8 cellular contexts compared by ENCODE assay signal in genomic region chr9:137198051-137198747, GRCh38. TPM values are rescaled to one million over a fixed set of nuclear protein-coding genes. Genes with fewer than 3 reads are reported as not detected.
A peak's percentile ranks its signal among the peaks of the same experiment; 100 is the strongest.
DNase-seq lines count a peak whose midpoint lies in the region; ATAC-seq and TF ChIP-seq lines count a peak whose summit lies in the region.

No MANE protein-coding gene starts in this region.

- H3K9ac ChIP-seq in BLaER1: peak overlapping the region; percentile 69

- peaks cover 84% of the 10 kb centered on the region for H4K20me1 ChIP-seq in BLaER1

- H3K27ac Mint-ChIP-seq in HFFc6: no peak overlapping the region
- peak overlapping the region in 1 of 6 donors; percentile 13 for H3K27ac Mint-ChIP-seq in naive B cell

- H3K4me1 Mint-ChIP-seq in HFFc6 (ENCODE audit: low read depth): peaks cover 14% of the 10 kb centered on the region
- peaks cover 11 to 30% (median 22%) of the 10 kb centered on the region in 3 donors for H3K4me1 Mint-ChIP-seq in naive B cell

- no peak for TF ChIP-seq CTCF in HFFc6 (IDR thresholded peaks at IDR 0.05)

- H3K4me2 ChIP-seq in BLaER1: peak overlapping the region; percentile 100

- H3K36me3 ChIP-seq in BLaER1: peaks cover 7% of the 10 kb centered on the region; the same call in 1 of the 2 replicates

- peaks cover 67% of the 10 kb centered on the region for H3K4me1 ChIP-seq in BLaER1

- H3K27me3 ChIP-seq in BLaER1: peaks cover 4% of the 10 kb centered on the region; the same call in 1 of the 2 replicates

- H3K27ac ChIP-seq in BLaER1 (0 out of 2 replicates have a peak overlapping the region, but pooled peaks have one; percentile 22), cingulate gyrus (ENCODE audit: low read depth, low read length) (peak overlapping the region; percentile 77)

- H3K27me3 Mint-ChIP-seq in HFFc6 (ENCODE audit: insufficient read depth) (peaks cover 3% of the 10 kb centered on the region), naive B cell (no peaks in the 10 kb centered on the region)

- H3K4me3 Mint-ChIP-seq in HFFc6: peak overlapping the region; percentile 87; the same call in 1 of the 2 replicates
- H3K4me3 Mint-ChIP-seq in naive B cell: peak overlapping the region in 5 of 8 donors; percentile 24 to 81 (median 58)

- ATAC-seq in naive B cell (ENCODE audit: low read depth in 2 of 2) (no peak), HG03354 (IDR thresholded peaks at IDR 0.05; ENCODE audit: poor library complexity, severe bottlenecking, unreplicated experiment) (no peak)

- H3K4me3 ChIP-seq in BLaER1: 0 out of 2 replicates have a peak overlapping the region, but pooled peaks have one; percentile 17

- no peak for DNase-seq in HFFc6
- no peak for DNase-seq in naive B cell
- DNase-seq in dedifferentiated amniotic fluid mesenchymal stem cell (ENCODE audit: extremely low spot score): no peak
- DNase-seq in SIG-M5 treated with dmso at 0.1 percent for 504 hours (lab: John Stamatoyannopoulos, UW; ENCODE audit: unreplicated experiment): no peak
- no peak for DNase-seq in NCI-H345 (lab: John Stamatoyannopoulos, UW)

- H3K36me3 Mint-ChIP-seq in HFFc6 (ENCODE audit: low read depth) (no peaks in the 10 kb centered on the region), naive B cell (no peaks in the 10 kb centered on the region)

- no peaks in the 10 kb centered on the region for H3K9me3 ChIP-seq in BLaER1

- no peaks in the 10 kb centered on the region for H3K9me3 Mint-ChIP-seq in HFFc6
- H3K9me3 Mint-ChIP-seq in naive B cell: no peaks in the 10 kb centered on the region

RNA-seq across cellular contexts. Expression of gene TPRN, which starts 2.3 kb away (rescaled TPM):
- total RNA-seq in HFFc6 (2021; fragmentation: NEBNext Ultra II Directional; extraction: Animal tissue kit (Norgen Biotek cat#: 25700)): 10 to 100 TPM in 4 of 6 experiments, 1 to 10 TPM in 2; 9.9 to 18.1 (median 13.3) TPM
- 1 to 10 TPM in 1 of 6 donors, under 1 TPM in 5; 0.21 to 1.1 (median 0.48) TPM for polyA plus RNA-seq in naive B cell (ENCODE audit: low read depth in 6 of 6)

RNA-seq across cellular contexts. Expression of gene TMEM203, which starts 7.2 kb away (rescaled TPM):
- total RNA-seq in HFFc6 (2021; fragmentation: NEBNext Ultra II Directional; extraction: Animal tissue kit (Norgen Biotek cat#: 25700)): 10 to 100 TPM; 38.7 to 47.4 (median 40.1) TPM
- 100 to 1,000 TPM; 119 to 191 (median 142) TPM for polyA plus RNA-seq in naive B cell (ENCODE audit: low read depth in 6 of 6)

RNA-seq across cellular contexts. Expression of gene NDOR1, which starts 7.3 kb away (rescaled TPM):
- total RNA-seq in HFFc6 (2021; fragmentation: NEBNext Ultra II Directional; extraction: Animal tissue kit (Norgen Biotek cat#: 25700)): 10 to 100 TPM; 13.1 to 17.3 (median 16.6) TPM
- 1 to 10 TPM; 4.4 to 9.3 (median 5.2) TPM for polyA plus RNA-seq in naive B cell (ENCODE audit: low read depth in 6 of 6)

RNA-seq across cellular contexts. Expression of gene SSNA1, which starts 9.7 kb away (rescaled TPM):
- total RNA-seq in HFFc6 (2021; fragmentation: NEBNext Ultra II Directional; extraction: Animal tissue kit (Norgen Biotek cat#: 25700)): 10 to 100 TPM; 76.7 to 82.8 (median 82.1) TPM
- 100 to 1,000 TPM; 112 to 145 (median 132) TPM for polyA plus RNA-seq in naive B cell (ENCODE audit: low read depth in 6 of 6)

RNA-seq across cellular contexts. Expression of gene ANAPC2, which starts 9.8 kb away (rescaled TPM):
- 10 to 100 TPM; 34.8 to 41.5 (median 37.4) TPM for total RNA-seq in HFFc6 (2021; fragmentation: NEBNext Ultra II Directional; extraction: Animal tissue kit (Norgen Biotek cat#: 25700))
- polyA plus RNA-seq in naive B cell (ENCODE audit: low read depth in 6 of 6): 1 to 10 TPM; 6.1 to 9.3 (median 7.5) TPM
